ENCODE assay signal across 14 cellular contexts in the genomic region with DNA sequence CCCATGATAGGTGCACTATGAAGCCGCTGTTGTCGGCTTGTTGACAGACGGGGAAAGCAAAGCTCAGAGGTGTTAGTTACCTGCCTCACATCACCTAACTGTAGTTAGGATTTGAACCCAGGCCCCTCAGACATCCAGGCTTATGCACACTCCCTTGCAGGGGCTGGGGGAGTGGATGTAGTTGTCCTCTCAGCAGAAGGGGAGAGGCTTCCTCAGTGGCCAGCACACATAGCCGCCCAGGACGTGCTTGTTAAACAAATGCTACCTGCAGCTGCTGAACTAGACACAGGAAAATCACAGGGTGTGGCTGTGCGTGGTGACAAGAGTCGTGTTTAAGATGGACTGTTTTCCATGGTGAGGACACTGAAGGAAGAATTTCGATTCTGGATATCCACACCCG.
"Had no signal": no experiment of that assay in that cellular context is flagged by ENCODE, and none has a peak within 500 bp of the region (broad histone marks: within the 10 kb centered on the region; RNA-seq: fewer than 3 reads in every experiment).

No MANE protein-coding gene starts in this region.

- H3K27me3 ChIP-seq: dorsolateral prefrontal cortex, right atrium auricular region had no signal

- DNase-seq: activated CD4-positive, alpha-beta T cell treated with anti-CD3 and anti-CD28 coated beads, Interleukin-2, amount 50 U/mL, for 1 hour; activated naive CD4-positive, alpha-beta T cell treated with anti-CD3 and anti-CD28 coated beads, Interleukin-2, amount 10 ng/mL, durations not matched to agents 7 days and 5 days; activated T-cell treated with anti-CD3 and anti-CD28 coated beads for 4 hours; immature natural killer cell; left cardiac atrium; stimulated activated CD4-positive, alpha-beta T cell treated with anti-CD3 and anti-CD28 coated beads, Interleukin-1b, Interleukin-23, amount 100 ng/mL, for 48 hours; T-helper 2 cell had no signal

- H3K27ac ChIP-seq: dorsolateral prefrontal cortex, parathyroid adenoma, right atrium auricular region, tibial artery had no signal

- H3K4me1 ChIP-seq: parathyroid adenoma, right atrium auricular region, tibial artery had no signal

- ATAC-seq: activated T-helper 17 cell treated with anti-CD3 and anti-CD28 coated beads, Interleukin-2, amount 50 U/mL, for 72 hours; esophagus mucosa; left cardiac atrium; stimulated activated memory B cell treated with anti-CD40 and anti-IgM and Interleukin-4, amounts not matched to agents 10 μg/mL and 1 μg/mL and 100 μg/mL, for 72 hours had no signal

- H3K4me3 ChIP-seq: dorsolateral prefrontal cortex, right atrium auricular region, tibial artery had no signal

- H3K9ac ChIP-seq: parathyroid adenoma had no signal

- H3K36me3 ChIP-seq: right atrium auricular region, tibial artery had no signal

- H2AFZ ChIP-seq: parathyroid adenoma had no signal

- H3K9me3 ChIP-seq: right atrium auricular region, tibial artery had no signal
